17 cellular contexts compared by ENCODE assay signal in the genomic region with DNA sequence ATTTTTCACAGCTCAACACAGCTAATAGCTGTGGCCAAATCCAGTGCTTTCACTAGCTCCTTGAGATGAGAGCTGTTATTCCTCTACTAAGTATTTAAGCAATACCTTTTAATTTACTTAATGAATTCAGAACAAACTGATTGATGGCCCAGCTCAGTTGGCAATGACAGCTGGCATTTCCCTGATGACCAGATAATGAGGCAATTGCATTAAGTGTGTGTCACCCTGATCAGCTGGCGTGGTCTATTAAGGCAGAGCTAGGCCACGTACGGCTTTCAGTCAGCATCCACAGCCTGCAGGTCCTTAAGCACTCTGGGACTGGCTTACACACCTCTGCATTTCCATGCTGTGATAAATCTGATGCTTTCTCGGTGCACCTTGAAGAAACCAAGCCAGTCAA.
DNase-seq lines count a peak whose midpoint lies in the region.
"Had no signal": no experiment of that assay in that cellular context is flagged by ENCODE, and none has a peak within 500 bp of the region (broad histone marks: within the 10 kb centered on the region; RNA-seq: fewer than 3 reads in every experiment).

No MANE protein-coding gene starts in this region.

- peak; percentile 7 for DNase-seq in NCI-H2171 treated with DMSO at 0.1 percent for 48 hours (lab: John Stamatoyannopoulos, UW)
- no peak for DNase-seq in NCI-H2171 (lab: John Stamatoyannopoulos, UW)
- peak; percentile 81 for DNase-seq in NCI-H69 (lab: John Stamatoyannopoulos, UW)
- peak; percentile 50 for DNase-seq in retina
- DNase-seq in stimulated activated CD4-positive, alpha-beta T cell treated with anti-CD3 and anti-CD28 coated beads, Interleukin-4, amount 100 ng/mL, for 24 hours: no peak
- DNase-seq in effector memory CD4-positive, alpha-beta T cell: no peak
- DNase-seq in kidney glomerular epithelial cell (lab: John Stamatoyannopoulos, UW): no peak
- DNase-seq: COR-L47, DMS79, H9, Kasumi-1, NCI-H1694, NCI-H2107, NCI-H446 treated with DMSO at 0.1 percent for 48 hours, PC-9 had no signal

- H3K36me3 ChIP-seq in effector memory CD4-positive, alpha-beta T cell (ENCODE audit: control insufficient read depth, insufficient read depth, low read length): no peaks in the 10 kb centered on the region

- H3K27ac ChIP-seq in angular gyrus (ENCODE audit: low read depth, low read length): peak overlapping the region; percentile 1
- no peak overlapping the region for H3K27ac ChIP-seq in effector memory CD4-positive, alpha-beta T cell (ENCODE audit: insufficient read depth, low read length, poor library complexity, severe bottlenecking)
- H3K27ac ChIP-seq: C4-2B, PC-9 had no signal

- no peaks in the 10 kb centered on the region for H3K9me3 ChIP-seq in effector memory CD4-positive, alpha-beta T cell (ENCODE audit: control insufficient read depth, low read length)

- H3K4me1 ChIP-seq in effector memory CD4-positive, alpha-beta T cell (ENCODE audit: control insufficient read depth, insufficient read depth, low read length, poor library complexity, severe bottlenecking): no peaks in the 10 kb centered on the region

- H3K4me3 ChIP-seq in effector memory CD4-positive, alpha-beta T cell (ENCODE audit: insufficient read depth, low read depth, low read length, poor library complexity, severe bottlenecking): no peak overlapping the region
- H3K4me3 ChIP-seq: PC-9 had no signal

- H3K27me3 ChIP-seq in effector memory CD4-positive, alpha-beta T cell (replicated peaks; ENCODE audit: control insufficient read depth, insufficient read depth, low read length, poor library complexity, severe bottlenecking): no peaks in the 10 kb centered on the region

Comparison
In these comparisons a context has a peak if more than half of its experiments do, and no peak if none do; other contexts are left out.
1. DNase-seq: peak in NCI-H2171 treated with DMSO at 0.1 percent for 48 hours (single experiment), NCI-H69 (single experiment) and retina (single experiment); none in NCI-H2171 (single experiment), stimulated activated CD4-positive, alpha-beta T cell treated with anti-CD3 and anti-CD28 coated beads, Interleukin-4, amount 100 ng/mL, for 24 hours (single experiment), effector memory CD4-positive, alpha-beta T cell (0 of 3) and kidney glomerular epithelial cell (single experiment).